In the genomic region with DNA sequence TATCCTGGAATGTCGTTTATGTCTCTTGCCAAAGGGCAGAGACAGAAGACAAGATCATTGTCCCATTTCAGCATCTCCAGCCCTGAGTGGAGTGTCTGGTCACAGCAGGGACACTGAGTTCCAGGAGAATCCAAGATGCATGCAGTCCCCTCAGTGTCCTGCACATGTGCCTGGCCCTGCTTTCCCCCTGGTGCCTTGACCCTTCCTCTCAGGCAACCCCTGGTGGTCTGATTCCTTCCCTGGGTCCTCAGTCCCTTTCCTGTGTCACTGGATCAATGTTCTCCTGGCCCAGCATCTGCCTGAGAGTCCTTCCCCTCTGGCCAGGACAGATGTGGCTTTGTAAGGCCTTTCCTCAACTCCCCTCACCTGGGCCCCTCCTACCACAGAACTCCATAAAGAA, we compare ENCODE assay signal across 29 cellular contexts. TPM values are rescaled to one million over a fixed set of nuclear protein-coding genes. Genes with fewer than 3 reads are reported as not detected.
"Had no signal": no experiment of that assay in that cellular context is flagged by ENCODE, and none has a peak within 500 bp of the region (broad histone marks: within the 10 kb centered on the region; RNA-seq: fewer than 3 reads in every experiment).

No MANE protein-coding gene starts in this region.

- H3K27me3 ChIP-seq: pancreas, testis, thyroid gland, transverse colon, upper lobe of left lung had no signal

- H3K4me1 ChIP-seq: left lung, pancreas, prostate gland, sigmoid colon, spleen, stomach, testis, thyroid gland, transverse colon, upper lobe of left lung had no signal

- H3K27ac Mint-ChIP-seq: stimulated activated memory B cell treated with anti-CD40 and anti-IgM and Interleukin-4, amounts not matched to agents 10 μg/mL and 1 μg/mL and 100 μg/mL, for 72 hours had no signal

- H3K36me3 ChIP-seq: pancreas, prostate gland, sigmoid colon, thyroid gland, transverse colon had no signal

- H3K27ac ChIP-seq: left lung, pancreas, prostate gland, sigmoid colon, spleen, stomach, testis, thyroid gland, transverse colon, upper lobe of left lung had no signal

- H3K4me3 Mint-ChIP-seq: immature natural killer cell; naive thymus-derived CD4-positive, alpha-beta T cell; natural killer cell treated with Interleukin-12 subunit alpha and Interleukin-12 subunit beta and Interleukin-15 and Interleukin-18, amount 100 ng/mL, for 72 hours; stimulated activated memory B cell treated with anti-CD40 and anti-IgM and Interleukin-4, amounts not matched to agents 10 μg/mL and 1 μg/mL and 100 μg/mL, for 72 hours had no signal

- H3K4me1 Mint-ChIP-seq: stimulated activated memory B cell treated with anti-CD40 and anti-IgM and Interleukin-4, amounts not matched to agents 10 μg/mL and 1 μg/mL and 100 μg/mL, for 72 hours had no signal

- DNase-seq: hypothalamus; immature natural killer cell; kidney; left colon; left lung; midbrain; mucosa of descending colon; naive thymus-derived CD4-positive, alpha-beta T cell; pancreas; posterior cingulate gyrus; retina; right cardiac atrium; sigmoid colon; small intestine; stimulated activated CD4-positive, alpha-beta T cell treated with anti-CD3 and anti-CD28 coated beads, Interleukin-4, amount 100 ng/mL, for 24 hours; stimulated activated naive CD8-positive, alpha-beta T cell treated with anti-CD3 and anti-CD28 coated beads, Interleukin-15, Interleukin-2, amounts not matched to agents 100 U/mL and 50 U/mL, for 24 hours; stomach; testis; thyroid gland; transverse colon; upper lobe of left lung had no signal

- H3K27me3 Mint-ChIP-seq: naive thymus-derived CD4-positive, alpha-beta T cell; natural killer cell treated with Interleukin-12 subunit alpha and Interleukin-12 subunit beta and Interleukin-15 and Interleukin-18, amount 100 ng/mL, for 72 hours; stimulated activated memory B cell treated with anti-CD40 and anti-IgM and Interleukin-4, amounts not matched to agents 10 μg/mL and 1 μg/mL and 100 μg/mL, for 72 hours had no signal

- H3K9me3 ChIP-seq: pancreas, prostate gland, testis, thyroid gland had no signal

- ATAC-seq: left colon; left lung; mucosa of descending colon; naive thymus-derived CD4-positive, alpha-beta T cell; natural killer cell treated with Interleukin-12 subunit alpha and Interleukin-12 subunit beta and Interleukin-15 and Interleukin-18, amount 100 ng/mL, for 72 hours; pancreas; right cardiac atrium; stimulated activated memory B cell treated with anti-CD40 and anti-IgM and Interleukin-4, amounts not matched to agents 10 μg/mL and 1 μg/mL and 100 μg/mL, for 72 hours; stimulated activated naive CD8-positive, alpha-beta T cell treated with anti-CD3 and anti-CD28 coated beads, Interleukin-15, Interleukin-2, amounts not matched to agents 100 U/mL and 50 U/mL, for 24 hours had no signal

- H3K4me3 ChIP-seq: left lung, lung, mucosa of descending colon, pancreas, prostate gland, sigmoid colon, spleen, stomach, testis, thyroid gland, transverse colon, upper lobe of left lung had no signal

RNA-seq across cellular contexts. Expression of a gene that starts 9.0 kb away (rescaled TPM):
- total RNA-seq: myocyte had no signal

RNA-seq across cellular contexts. Expression of a gene that starts 41.9 kb away (rescaled TPM):
- total RNA-seq: myocyte; natural killer cell treated with Interleukin-12 subunit alpha and Interleukin-12 subunit beta and Interleukin-15 and Interleukin-18, amount 100 ng/mL, for 72 hours; urinary bladder had no signal
- polyA plus RNA-seq: naive thymus-derived CD4-positive, alpha-beta T cell; neural cell had no signal
